Comparison of ENCODE assay signal across 20 cellular contexts in the genomic region with DNA sequence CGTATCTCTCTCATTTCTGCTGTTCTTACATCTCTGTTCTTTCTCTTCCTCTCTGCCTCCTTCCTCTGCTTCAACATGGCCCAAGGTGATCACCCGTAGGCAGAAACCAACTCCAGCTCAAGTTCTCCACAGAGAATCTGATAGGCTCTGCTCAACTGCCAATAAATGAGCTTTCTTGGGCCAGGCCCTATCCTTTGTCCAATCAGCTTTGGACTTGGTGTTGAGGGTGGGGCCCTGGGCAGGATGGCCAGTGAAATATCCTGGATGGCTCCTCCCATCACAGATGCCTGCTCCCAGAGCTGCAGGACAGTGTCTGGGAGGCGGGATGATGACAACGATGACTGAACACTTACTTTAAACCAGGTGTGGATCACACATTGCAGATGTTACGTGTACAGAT. TPM values are rescaled to one million over a fixed set of nuclear protein-coding genes. Genes with fewer than 3 reads are reported as not detected.
A peak's percentile ranks its signal among the peaks of the same experiment; 100 is the strongest.
DNase-seq lines count a peak whose midpoint lies in the region.
"Had no signal": no experiment of that assay in that cellular context is flagged by ENCODE, and none has a peak within 500 bp of the region (broad histone marks: within the 10 kb centered on the region; RNA-seq: fewer than 3 reads in every experiment).

No MANE protein-coding gene starts in this region.

- DNase-seq in DMS53 (lab: John Stamatoyannopoulos, UW) (peak; percentile 9), DMS53 treated with DMSO at 0.1 percent for 48 hours (lab: John Stamatoyannopoulos, UW; ENCODE audit: unreplicated experiment) (no peak), G401 (ENCODE audit: low spot score) (peak; percentile 33), SK-MEL-5 (ENCODE audit: low read depth, low spot score) (peak; percentile 34), iPS-NIHi11 (ENCODE audit: low spot score) (peak; percentile 53), GM19238 (ENCODE audit: insufficient read length, low spot score) (no peak), Kasumi-1 (lab: John Stamatoyannopoulos, UW) (no peak)
- no peak for DNase-seq in activated CD8-positive, alpha-beta memory T cell treated with anti-CD3 and anti-CD28 coated beads for 24 hours
- DNase-seq: activated naive CD4-positive, alpha-beta T cell; activated T-cell treated with anti-CD3 and anti-CD28 coated beads, Interleukin-2, amount 50 U/mL, for 4 hours; brain microvascular endothelial cell; effector CD8-positive, alpha-beta T cell; foreskin melanocyte; left ventricle myocardium inferior; naive thymus-derived CD4-positive, alpha-beta T cell; NCI-H187; PC-3; psoas muscle; SHP77; T-helper 1 cell had no signal

- in situ Hi-C loops in G401 (cut with HindIII; ENCODE audit: low sequenced_read_pairs) = no loop called here
- in situ Hi-C loops in SK-MEL-5 (cut with HindIII; ENCODE audit: low pct_unique_long_range_greater_than_20kb, low sequenced_read_pairs) = no loop called here

RNA-seq across cellular contexts. Expression of a gene that starts 17.4 kb away (rescaled TPM):
- total RNA-seq in G401 (2014; rRNA removed; shearing (Covaris generic)) = 54.5 and 55.5 TPM in 2 replicates
- 52.0 and 57.3 TPM in 2 replicates for total RNA-seq in SK-MEL-5 (2014; rRNA removed; shearing (Covaris generic))
- polyA plus RNA-seq in SK-MEL-5 (2015; cell fraction: cytosol; rRNA removed) = 37.1 and 54.8 TPM in 2 replicates
- polyA plus RNA-seq in SK-MEL-5 (2015; cell fraction: nucleus; rRNA removed) = 25.5 and 28.2 TPM in 2 replicates

Comparison
In these comparisons a context has a peak if more than half of its experiments do, and no peak if none do; other contexts are left out.
1. DNase-seq: peak in DMS53 (single experiment), G401 (single experiment), SK-MEL-5 (single experiment) and iPS-NIHi11 (single experiment); none in DMS53 treated with DMSO at 0.1 percent for 48 hours (single experiment), GM19238 (single experiment), Kasumi-1 (0 of 2) and activated CD8-positive, alpha-beta memory T cell treated with anti-CD3 and anti-CD28 coated beads for 24 hours (single experiment).